ENCODE assay signal across 18 cellular contexts in the genomic region with DNA sequence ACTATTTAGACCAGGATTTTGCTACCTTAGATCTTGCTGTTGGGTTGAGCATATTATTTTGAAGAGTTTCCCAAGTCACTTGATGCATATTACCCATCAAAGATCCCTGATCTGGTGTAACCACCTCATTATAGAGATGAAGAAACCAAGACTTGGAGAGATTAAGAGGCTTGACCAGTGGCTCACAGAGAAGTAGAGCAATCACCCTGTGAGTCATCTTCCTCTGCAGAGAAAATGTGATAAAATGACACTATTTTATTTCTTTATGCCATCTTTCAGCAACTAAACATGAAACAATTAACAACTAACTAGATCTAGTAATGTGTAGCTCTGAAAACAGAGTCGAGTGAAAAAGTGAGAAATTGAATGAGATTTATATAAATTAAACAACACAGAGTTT.
A peak's percentile ranks its signal among the peaks of the same experiment; 100 is the strongest.
DNase-seq lines count a peak whose midpoint lies in the region; ATAC-seq and TF ChIP-seq lines count a peak whose summit lies in the region.
"Had no signal": no experiment of that assay in that cellular context is flagged by ENCODE, and none has a peak within 500 bp of the region (broad histone marks: within the 10 kb centered on the region; RNA-seq: fewer than 3 reads in every experiment).

No MANE protein-coding gene starts in this region.

- no peak for ATAC-seq in HG02884 (IDR thresholded peaks at IDR 0.05; ENCODE audit: unreplicated experiment)
- ATAC-seq: A549 had no signal

- H3K4me2 ChIP-seq in GM23248 (ENCODE audit: unreplicated experiment): no peak overlapping the region
- H3K4me2 ChIP-seq: A549 had no signal

- WGBS in GM23248 (ENCODE audit: low coverage in 1 of 2, low lambda C conversion rate in 2 of 2, missing lambda C conversion rate in 2 of 2), 2 experiments: 46 to 50% methylated on average over 1 of the region's 1 CpG

- H3K9ac ChIP-seq in GM23248 (no peak overlapping the region), adipocyte (ENCODE audit: low read length) (no peak overlapping the region)

- DNase-seq in AG08395 (ENCODE audit: low spot score): peak; percentile 43
- DNase-seq in GM23248: peak; percentile 36
- peak; percentile 12 for DNase-seq in adipocyte (ENCODE audit: low read depth)
- peak; percentile 25 for DNase-seq in fibroblast of pulmonary artery (ENCODE audit: low read depth)
- no peak for DNase-seq in UCSD-AML1 (lab: John Stamatoyannopoulos, UW; ENCODE audit: unreplicated experiment)
- no peak for DNase-seq in GM13977 (ENCODE audit: low spot score)
- DNase-seq in NCI-H510A (lab: John Stamatoyannopoulos, UW): no peak
- DNase-seq: AML-193, COR-L47, GOT3, NCI-H1436, NCI-H2029, NCI-H2171 treated with DMSO at 0.1 percent for 48 hours, NCI-H82, SW 1271 had no signal

- no peak overlapping the region for H3K27ac ChIP-seq in GM23248
- H3K27ac ChIP-seq: A549, SJSA1 had no signal

- H3K36me3 ChIP-seq in GM23248 (ENCODE audit: low read depth): no peaks in the 10 kb centered on the region
- H3K36me3 ChIP-seq in adipocyte (ENCODE audit: control insufficient read depth, insufficient read depth, low read length, severe bottlenecking): no peaks in the 10 kb centered on the region
- H3K36me3 ChIP-seq: SJSA1 had no signal

- H3K27me3 ChIP-seq in GM23248 (replicated peaks; ENCODE audit: insufficient read depth): no peaks in the 10 kb centered on the region
- H3K27me3 ChIP-seq in adipocyte (replicated peaks; ENCODE audit: control insufficient read depth, insufficient read depth, low read length): no peaks in the 10 kb centered on the region
- H3K27me3 ChIP-seq: SJSA1 had no signal

- H3K79me2 ChIP-seq in GM23248 (ENCODE audit: insufficient read depth): no peaks in the 10 kb centered on the region

- H3K4me1 ChIP-seq in GM23248 (ENCODE audit: insufficient read depth) (peaks cover 15% of the 10 kb centered on the region; the same call in 1 of the 2 replicates), adipocyte (ENCODE audit: control insufficient read depth, insufficient read depth, low read length) (peaks cover 13% of the 10 kb centered on the region)
- H3K4me1 ChIP-seq: A549, SJSA1 had no signal

- no peaks in the 10 kb centered on the region for H3K9me3 ChIP-seq in GM23248 (ENCODE audit: low read depth)
- H3K9me3 ChIP-seq in adipocyte (ENCODE audit: control insufficient read depth, low read length): no peaks in the 10 kb centered on the region
- H3K9me3 ChIP-seq: A549, SJSA1 had no signal

- TF ChIP-seq CTCF in fibroblast of pulmonary artery (IDR thresholded peaks at IDR 0.05; ENCODE audit: low read length, missing control alignments) (no peak), GM13977 (IDR thresholded peaks at IDR 0.05; ENCODE audit: extremely low read depth, insufficient read depth, missing control alignments) (no peak)

- in situ Hi-C loops in GM23248 (cut with MboI) (no loop called here), GM13977 (cut with MboI; ENCODE audit: low pct_unique_long_range_greater_than_20kb, low sequenced_read_pairs, unreplicated experiment) (no loop called here)

- no peaks in the 10 kb centered on the region for H3F3A ChIP-seq in GM23248 (ENCODE audit: insufficient read depth)

- no peaks in the 10 kb centered on the region for H3K9me2 ChIP-seq in GM23248 (ENCODE audit: insufficient read depth)

- H4K20me1 ChIP-seq in GM23248 (ENCODE audit: insufficient read depth): no peaks in the 10 kb centered on the region

- H3K4me3 ChIP-seq in GM23248 (no peak overlapping the region), adipocyte (ENCODE audit: low read length) (no peak overlapping the region), fibroblast of pulmonary artery (replicated peaks; ENCODE audit: low read depth, low read length) (no peak overlapping the region)
- H3K4me3 ChIP-seq: A549, SJSA1 had no signal

- no peak overlapping the region for H2AFZ ChIP-seq in GM23248

Comparison
In these comparisons a context has a peak if more than half of its experiments do, and no peak if none do; other contexts are left out.
1. DNase-seq: peak in AG08395 (single experiment), GM23248 (single experiment), adipocyte (single experiment) and fibroblast of pulmonary artery (single experiment); none in UCSD-AML1 (single experiment), GM13977 (single experiment) and NCI-H510A (single experiment).